In the genomic region with DNA sequence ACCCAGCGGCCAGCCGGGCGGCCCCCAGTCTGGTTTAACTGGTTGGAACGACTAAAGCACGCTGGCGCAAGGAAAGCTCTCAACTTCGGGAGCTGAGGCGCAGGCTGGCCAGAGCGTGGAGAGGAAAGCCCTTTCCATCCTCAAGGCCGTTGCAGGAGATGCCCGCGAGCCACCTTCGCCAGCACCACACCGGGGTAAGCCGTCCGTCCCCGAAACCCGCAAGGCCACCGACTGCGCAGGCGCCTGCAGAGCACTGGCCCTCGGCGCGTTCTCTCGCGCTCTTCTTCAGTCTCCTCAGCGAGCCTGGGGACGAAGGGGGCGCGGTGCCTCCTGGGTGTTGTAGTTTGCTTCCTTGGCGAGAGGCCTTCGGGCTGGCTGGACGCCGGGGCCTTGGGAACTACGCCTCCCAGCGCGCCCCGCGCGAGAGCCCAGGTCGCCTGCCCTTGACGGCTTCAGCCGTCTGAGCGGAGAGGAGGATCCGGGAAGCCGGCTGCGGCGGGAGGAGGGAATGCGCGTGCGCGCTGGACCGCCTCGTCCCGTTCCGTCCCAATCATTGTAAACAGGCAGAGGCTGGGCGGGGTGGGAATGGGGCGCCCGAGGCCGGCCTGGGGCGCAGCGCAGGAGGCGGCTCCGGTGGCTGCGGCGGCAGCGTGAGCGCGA, we compare ENCODE assay signal across 1 cellular context.
A peak's percentile ranks its signal among the peaks of the same experiment; 100 is the strongest.
TF ChIP-seq lines count a peak whose summit lies in the region.

TSS of gene RALBP1 (plus strand) at position 531 of the 660 bp plus-strand sequence. CDS start 37,533 bp downstream, outside the sequence.

TF ChIP-seq in A549, 52 proteins besides CTCF, POLR2A, EP300 and RAD21 (continued from another document):
- TF ChIP-seq, protein P1, sequence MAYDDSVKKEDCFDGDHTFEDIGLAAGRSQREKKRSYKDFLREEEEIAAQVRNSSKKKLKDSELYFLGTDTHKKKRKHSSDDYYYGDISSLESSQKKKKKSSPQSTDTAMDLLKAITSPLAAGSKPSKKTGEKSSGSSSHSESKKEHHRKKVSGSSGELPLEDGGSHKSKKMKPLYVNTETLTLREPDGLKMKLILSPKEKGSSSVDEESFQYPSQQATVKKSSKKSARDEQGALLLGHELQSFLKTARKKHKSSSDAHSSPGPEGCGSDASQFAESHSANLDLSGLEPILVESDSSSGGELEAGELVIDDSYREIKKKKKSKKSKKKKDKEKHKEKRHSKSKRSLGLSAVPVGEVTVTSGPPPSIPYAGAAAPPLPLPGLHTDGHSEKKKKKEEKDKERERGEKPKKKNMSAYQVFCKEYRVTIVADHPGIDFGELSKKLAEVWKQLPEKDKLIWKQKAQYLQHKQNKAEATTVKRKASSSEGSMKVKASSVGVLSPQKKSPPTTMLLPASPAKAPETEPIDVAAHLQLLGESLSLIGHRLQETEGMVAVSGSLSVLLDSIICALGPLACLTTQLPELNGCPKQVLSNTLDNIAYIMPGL (CRISPR knock-in tag; IDR thresholded peaks at IDR 0.05; ENCODE audit: borderline replicate concordance), result no peak
- no peak for TF ChIP-seq ZFP36 (IDR thresholded peaks at IDR 0.05; ENCODE audit: borderline replicate concordance, partially characterized antibody)
- TF ChIP-seq CBX2 (IDR thresholded peaks at IDR 0.05; ENCODE audit: borderline replicate concordance, low read depth), result no peak
- TF ChIP-seq PHF8 (IDR thresholded peaks at IDR 0.05; ENCODE audit: borderline replicate concordance, low read depth), result peak; percentile 59; the same call in 1 of the 2 replicates
- no peak for TF ChIP-seq CHD4 (IDR thresholded peaks at IDR 0.05; ENCODE audit: borderline replicate concordance)
- peak; percentile 46; the same call in 1 of the 2 replicates for TF ChIP-seq MYC (IDR thresholded peaks at IDR 0.05; ENCODE audit: borderline replicate concordance, low read length)
- no peak for TF ChIP-seq CEBPB (IDR thresholded peaks at IDR 0.05)
- no peak for TF ChIP-seq HOXB5 (CRISPR knock-in tag; IDR thresholded peaks at IDR 0.05)
- TF ChIP-seq MAZ (IDR thresholded peaks at IDR 0.05; ENCODE audit: borderline replicate concordance, low read depth, low read length), result no peak
- TF ChIP-seq ATOH8 (CRISPR knock-in tag; IDR thresholded peaks at IDR 0.05; ENCODE audit: low read depth), result no peak
- peak; percentile 77 for TF ChIP-seq KDM5A (IDR thresholded peaks at IDR 0.05)
- 0 out of 2 replicates have a peak, but pooled peaks have one; percentile 41 for TF ChIP-seq TP53 (CRISPR knock-in tag; IDR thresholded peaks at IDR 0.05)
- no peak; the same call in none of the 2 replicates for TF ChIP-seq MAX (IDR thresholded peaks at IDR 0.05)
- no peak for TF ChIP-seq RNF2 (IDR thresholded peaks at IDR 0.05; ENCODE audit: borderline replicate concordance, low read depth)
- no peak for TF ChIP-seq HOXA7 (CRISPR knock-in tag; IDR thresholded peaks at IDR 0.05)
- TF ChIP-seq NR3C1 (IDR thresholded peaks at IDR 0.05), result no peak
- TF ChIP-seq HDAC2 (IDR thresholded peaks at IDR 0.05), result no peak
- peak; percentile 78; the same call in 1 of the 3 replicates for TF ChIP-seq BCL3 (IDR thresholded peaks at IDR 0.05)
- no peak for TF ChIP-seq CBX8 (IDR thresholded peaks at IDR 0.05)
- peak; percentile 52; the same call in 1 of the 2 replicates for TF ChIP-seq E2F6 (IDR thresholded peaks at IDR 0.05; ENCODE audit: borderline replicate concordance, low read depth)
- TF ChIP-seq, protein P2, sequence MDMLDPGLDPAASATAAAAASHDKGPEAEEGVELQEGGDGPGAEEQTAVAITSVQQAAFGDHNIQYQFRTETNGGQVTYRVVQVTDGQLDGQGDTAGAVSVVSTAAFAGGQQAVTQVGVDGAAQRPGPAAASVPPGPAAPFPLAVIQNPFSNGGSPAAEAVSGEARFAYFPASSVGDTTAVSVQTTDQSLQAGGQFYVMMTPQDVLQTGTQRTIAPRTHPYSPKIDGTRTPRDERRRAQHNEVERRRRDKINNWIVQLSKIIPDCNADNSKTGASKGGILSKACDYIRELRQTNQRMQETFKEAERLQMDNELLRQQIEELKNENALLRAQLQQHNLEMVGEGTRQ (IDR thresholded peaks at IDR 0.05), result no peak
